Comparison of ENCODE assay signal across 34 cellular contexts in genomic region chr2:202136526-202136925, GRCh38.
"Had no signal": no experiment of that assay in that cellular context is flagged by ENCODE, and none has a peak within 500 bp of the region (broad histone marks: within the 10 kb centered on the region; RNA-seq: fewer than 3 reads in every experiment).

No MANE protein-coding gene starts in this region.

- H3K36me3 ChIP-seq: brain microvascular endothelial cell, MG63, Peyer's patch, WERI-Rb-1 had no signal

- H3K4me3 ChIP-seq: MG63, Peyer's patch had no signal

- H3K4me1 ChIP-seq: Peyer's patch had no signal

- H3K9me3 ChIP-seq: MG63, Peyer's patch had no signal

- DNase-seq: activated CD4-positive, alpha-beta T cell treated with anti-CD3 and anti-CD28 coated beads, Interleukin-2, amount 10 ng/mL, durations not matched to agents 24 days and 14 days; activated CD4-positive, alpha-beta T cell treated with anti-CD3 and anti-CD28 coated beads, Interleukin-2, amount 50 U/mL, for 4 hours; activated CD8-positive, alpha-beta T cell treated with anti-CD3 and anti-CD28 coated beads for 36 hours; activated effector memory CD4-positive, alpha-beta T cell treated with anti-CD3 and anti-CD28 coated beads, Interleukin-2, amount 50 U/mL, for 16 hours; activated naive CD4-positive, alpha-beta T cell; activated naive CD4-positive, alpha-beta T cell treated with anti-CD3 and anti-CD28 coated beads, Interleukin-2, amount 50 U/mL, for 16 hours; activated naive CD8-positive, alpha-beta T cell treated with anti-CD3 and anti-CD28 coated beads for 36 hours; activated T-cell treated with anti-CD3 and anti-CD28 coated beads, Interleukin-2, amount 50 U/mL, for 1 hour; activated T-cell treated with anti-CD3 and anti-CD28 coated beads, Interleukin-2, amount 50 U/mL, for 72 hours; amniotic stem cell; aorta; brain microvascular endothelial cell; central memory CD4-positive, alpha-beta T cell; Kasumi-1; KG1; MG63; NCI-H1048; NCI-H1105 treated with DMSO at 0.1 percent for 48 hours; NCI-H1436; NCI-H1694; NCI-H1930; NCI-H2081 treated with DMSO at 0.1 percent for 48 hours; NCI-H226; NCI-H446 treated with DMSO at 0.1 percent for 48 hours; NCI-H524; NCI-H69; PC-3; Peyer's patch; RPMI8226; SW 1271; T-helper 1 cell; T1000; WERI-Rb-1 had no signal

- ATAC-seq: activated CD8-positive, alpha-beta T cell treated with anti-CD3 and anti-CD28 coated beads for 36 hours; activated T-cell treated with anti-CD3 and anti-CD28 coated beads, Interleukin-2, amount 50 U/mL, for 72 hours; activated T-helper 17 cell treated with anti-CD3 and anti-CD28 coated beads, Interleukin-2, amount 50 U/mL, for 72 hours; PC-3 had no signal

- H3K27ac ChIP-seq: WERI-Rb-1 had no signal

- H3K27me3 ChIP-seq: brain microvascular endothelial cell, MG63, Peyer's patch had no signal
